In genomic region chr15:67501177-67501835, GRCh38 we compare ENCODE assay signal across 8 cellular contexts. TPM values are rescaled to one million over a fixed set of nuclear protein-coding genes. Genes with fewer than 3 reads are reported as not detected.
A peak's percentile ranks its signal among the peaks of the same experiment; 100 is the strongest.
DNase-seq lines count a peak whose midpoint lies in the region; ATAC-seq and TF ChIP-seq lines count a peak whose summit lies in the region.

No MANE protein-coding gene starts in this region.

- no peak overlapping the region for H3K9ac ChIP-seq in PC-3 (ENCODE audit: low read length)

- intact Hi-C loops in Right ventricle myocardium superior (cut with DNase I), result loop anchor here (5.0 kb wide), 1 partner anchor 336 kb away; no protein-coding TSS in a partner anchor
- intact Hi-C loops in PC-3 (cut with micrococcal nuclease), result loop anchor here (1.0 kb wide), 2 partner anchors 331 to 335 kb away; no protein-coding TSS in a partner anchor
- intact Hi-C loops in thyroid gland (cut with DNase I), result no loop called here

- no peaks in the 10 kb centered on the region for H3K79me2 ChIP-seq in PC-3 (ENCODE audit: low read length)

- H3K4me3 ChIP-seq in right atrium auricular region, result no peak overlapping the region
- no peak overlapping the region for H3K4me3 ChIP-seq in PC-3 (ENCODE audit: low read length)
- no peak overlapping the region for H3K4me3 ChIP-seq in thyroid gland (replicated peaks in 1 of 3)

- WGBS in thyroid gland, 2 donors, result 19 to 20% methylated on average over 2 of the region's 2 CpGs

- no peak overlapping the region for H2AFZ ChIP-seq in PC-3 (ENCODE audit: low read length)

- POLR2A ChIA-PET in PC-3 (lab: Charles Lee; ENCODE audit: unreplicated experiment), result interaction anchor here (0.6 kb wide), 2 partner anchors 90 to 145 kb away, joined by 3 read pairs; no protein-coding TSS in a partner anchor

- ATAC-seq in Right ventricle myocardium superior (ENCODE audit: poor library complexity) (peak; percentile 67), PC-3 (peak; percentile 80), HG02885 (IDR thresholded peaks at IDR 0.05; ENCODE audit: poor library complexity, unreplicated experiment) (no peak)

- TF ChIP-seq CTCF in right atrium auricular region (IDR thresholded peaks at IDR 0.05), result peak in 1 of 2 donors; percentile 55
- TF ChIP-seq CTCF in PC-3 (conservative IDR thresholded peaks at IDR 0.05; ENCODE audit: low read depth, low read length), result peak; percentile 54
- TF ChIP-seq CTCF in thyroid gland (IDR thresholded peaks at IDR 0.05), result peak in 3 of 6 experiments; percentile 40 to 48 (median 43)

- H3F3A ChIP-seq in PC-3 (ENCODE audit: low read length, unreplicated experiment), result no peaks in the 10 kb centered on the region

- no peak for DNase-seq in Right ventricle myocardium superior
- DNase-seq in right atrium auricular region (ENCODE audit: low spot score), result no peak
- DNase-seq in PC-3, result peak; percentile 46
- DNase-seq in fibroblast of the conjunctiva (ENCODE audit: low read depth), result peak; percentile 53
- DNase-seq in thyroid gland, result no peak
- DNase-seq in NCI-H2081 treated with DMSO at 0.1 percent for 48 hours (lab: John Stamatoyannopoulos, UW), result no peak
- DNase-seq in LoVo (ENCODE audit: low spot score), result no peak

- H3K27ac ChIP-seq in right atrium auricular region (no peak overlapping the region), PC-3 (ENCODE audit: low read length) (no peak overlapping the region), thyroid gland (peak overlapping the region in 2 of 3 donors; percentile 8 to 55)

- no TSS peak for BruUV-seq in PC-3 (replicated peaks; lab: Mats Ljungman, UMichigan)

- CTCF ChIA-PET in PC-3 (lab: Charles Lee), result interaction anchor here (0.8 to 1.5 kb wide), 3 partner anchors 279 to 331 kb away, joined by 3 to 9 read pairs (median 3); no protein-coding TSS in a partner anchor

- TF ChIP-seq POLR2A in thyroid gland (IDR thresholded peaks at IDR 0.05), result no peak

- H3K9me2 ChIP-seq in PC-3 (replicated peaks; ENCODE audit: low read length), result no peaks in the 10 kb centered on the region

- H3K27me3 ChIP-seq in right atrium auricular region (no peaks in the 10 kb centered on the region), PC-3 (ENCODE audit: low read length) (no peaks in the 10 kb centered on the region), thyroid gland (no peaks in the 10 kb centered on the region)

- H3K36me3 ChIP-seq in right atrium auricular region (no peaks in the 10 kb centered on the region), PC-3 (ENCODE audit: low read depth, low read length) (no peaks in the 10 kb centered on the region), thyroid gland (no peaks in the 10 kb centered on the region)

- no peak overlapping the region for H3K4me2 ChIP-seq in PC-3 (ENCODE audit: low read length)

- H3K9me3 ChIP-seq in right atrium auricular region (no peaks in the 10 kb centered on the region), PC-3 (ENCODE audit: low read length) (no peaks in the 10 kb centered on the region), thyroid gland (no peaks in the 10 kb centered on the region)

- no peaks in the 10 kb centered on the region for H4K20me1 ChIP-seq in PC-3 (ENCODE audit: low read length)

- H3K4me1 ChIP-seq in right atrium auricular region, result no peaks in the 10 kb centered on the region
- H3K4me1 ChIP-seq in PC-3 (ENCODE audit: insufficient read depth, low read length), result no peaks in the 10 kb centered on the region
- H3K4me1 ChIP-seq in thyroid gland, result peaks cover 4 to 5% of the 10 kb centered on the region in 2 donors

RNA-seq across cellular contexts. Expression of gene C15orf61, which starts 19.6 kb away (rescaled TPM):
- total RNA-seq in Right ventricle myocardium superior, result 15.7 TPM
- total RNA-seq in right atrium auricular region, result 1 to 10 TPM; 6.2 to 7.0 TPM
- 3.0 and 3.9 TPM in 2 replicates for total RNA-seq in PC-3 (2014; rRNA removed)
- total RNA-seq in thyroid gland, result 10 to 100 TPM in 1 of 4 donors, 1 to 10 TPM in 3; 2.8 to 14.9 (median 7.9) TPM

RNA-seq across cellular contexts. Expression of gene MAP2K5, which starts 41.2 kb away (rescaled TPM):
- total RNA-seq in Right ventricle myocardium superior, result 18.8 TPM
- total RNA-seq in right atrium auricular region, result 1 to 10 TPM; 5.8 to 6.7 TPM
- 4.0 and 5.5 TPM in 2 replicates for total RNA-seq in PC-3 (2014; rRNA removed)
- 10 to 100 TPM; 10.2 to 32.1 (median 15.9) TPM for total RNA-seq in thyroid gland

Comparison
In these comparisons a context has a peak if more than half of its experiments do, and no peak if none do; other contexts are left out.
1. DNase-seq: peak in PC-3 (single experiment) and fibroblast of the conjunctiva (single experiment); none in Right ventricle myocardium superior (single experiment), right atrium auricular region (single experiment), thyroid gland (0 of 2), NCI-H2081 treated with DMSO at 0.1 percent for 48 hours (single experiment) and LoVo (single experiment).
2. H3K27ac ChIP-seq: peak in thyroid gland (2 of 3); none in right atrium auricular region (0 of 2) and PC-3 (single experiment).